In genomic region chr15:73685981-73686380, GRCh38 we compare ENCODE assay signal across 11 cellular contexts. TPM values are rescaled to one million over a fixed set of nuclear protein-coding genes. Genes with fewer than 3 reads are reported as not detected.
DNase-seq lines count a peak whose midpoint lies in the region; ATAC-seq, FAIRE-seq and TF ChIP-seq lines count a peak whose summit lies in the region.
"Had no signal": no experiment of that assay in that cellular context is flagged by ENCODE, and none has a peak within 500 bp of the region (broad histone marks: within the 10 kb centered on the region; RNA-seq: fewer than 3 reads in every experiment).

No MANE protein-coding gene starts in this region.

- in situ Hi-C loops in GM23248 (cut with MboI) = no loop called here

- H3F3A ChIP-seq in GM23248 (ENCODE audit: insufficient read depth) = peaks cover 47% of the 10 kb centered on the region

- H3K27me3 ChIP-seq in GM23248 (replicated peaks; ENCODE audit: insufficient read depth) (no peaks in the 10 kb centered on the region), foreskin keratinocyte (no peaks in the 10 kb centered on the region), rectal smooth muscle tissue (ENCODE audit: control insufficient read depth, insufficient read depth, low read length) (no peaks in the 10 kb centered on the region)

- no peak for TF ChIP-seq CTCF in foreskin keratinocyte (conservative IDR thresholded peaks at IDR 0.05)

- peak overlapping the region; percentile 90 for H3K27ac ChIP-seq in GM23248
- peak overlapping the region; percentile 89 for H3K27ac ChIP-seq in foreskin keratinocyte
- no peak overlapping the region for H3K27ac ChIP-seq in rectal smooth muscle tissue (ENCODE audit: low read depth, low read length)
- H3K27ac ChIP-seq: parathyroid adenoma had no signal

- peaks cover 23% of the 10 kb centered on the region for H3K4me1 Mint-ChIP-seq in activated T-helper 2 cell treated with anti-CD3 and anti-CD28 coated beads, Interferon-gamma antibody, Interleukin-2, Interleukin-4, amounts not matched to agents 10 μg/mL and 5 μg/mL and 100 μg/mL, durations not matched to agents 14 hours and 24 hours and 36 hours (ENCODE audit: low read depth)

- ATAC-seq in foreskin keratinocyte (no peak), GM18868 (IDR thresholded peaks at IDR 0.05; ENCODE audit: unreplicated experiment) (no peak), HG02610 (IDR thresholded peaks at IDR 0.05; ENCODE audit: unreplicated experiment) (no peak), HG03196 (IDR thresholded peaks at IDR 0.05; ENCODE audit: unreplicated experiment) (no peak)

- no peaks in the 10 kb centered on the region for H3K9me3 ChIP-seq in GM23248 (ENCODE audit: low read depth)

- peaks cover 41% of the 10 kb centered on the region for H3K27me3 Mint-ChIP-seq in activated T-helper 2 cell treated with anti-CD3 and anti-CD28 coated beads, Interferon-gamma antibody, Interleukin-2, Interleukin-4, amounts not matched to agents 10 μg/mL and 5 μg/mL and 100 μg/mL, durations not matched to agents 14 hours and 24 hours and 36 hours (ENCODE audit: low read depth)

- no peaks in the 10 kb centered on the region for H3K36me3 Mint-ChIP-seq in activated T-helper 2 cell treated with anti-CD3 and anti-CD28 coated beads, Interferon-gamma antibody, Interleukin-2, Interleukin-4, amounts not matched to agents 10 μg/mL and 5 μg/mL and 100 μg/mL, durations not matched to agents 14 hours and 24 hours and 36 hours (ENCODE audit: low read depth)

- H2AFZ ChIP-seq in GM23248 = no peak overlapping the region
- H2AFZ ChIP-seq: parathyroid adenoma had no signal

- 42 to 44% methylated on average over 6 of the region's 6 CpGs for WGBS in GM23248 (ENCODE audit: low coverage in 1 of 2, low lambda C conversion rate in 2 of 2, missing lambda C conversion rate in 2 of 2), 2 experiments

- H4K20me1 ChIP-seq in GM23248 (ENCODE audit: insufficient read depth) = no peaks in the 10 kb centered on the region

- H3K4me3 ChIP-seq in GM23248 (peak overlapping the region; percentile 80), rectal smooth muscle tissue (ENCODE audit: low read length) (peak overlapping the region; percentile 75)

- DNase-seq in GM23248 (peak; percentile 45), foreskin keratinocyte (no peak), urothelium cell line (ENCODE audit: low spot score) (no peak)
- DNase-seq in activated T-helper 2 cell treated with anti-CD3 and anti-CD28 coated beads, Interferon-gamma antibody, Interleukin-2, Interleukin-4, amounts not matched to agents 10 μg/mL and 5 μg/mL and 100 μg/mL, durations not matched to agents 14 hours and 24 hours and 36 hours (ENCODE audit: low spot score) = no peak
- DNase-seq: DMS79, NCI-H510A treated with DMSO at 0.1 percent for 48 hours had no signal

- H3K4me1 ChIP-seq in GM23248 (ENCODE audit: insufficient read depth) (peaks cover 59% of the 10 kb centered on the region), foreskin keratinocyte (peaks cover 32% of the 10 kb centered on the region), rectal smooth muscle tissue (ENCODE audit: control insufficient read depth, insufficient read depth, low read length) (peaks cover 9% of the 10 kb centered on the region)
- H3K4me1 ChIP-seq: parathyroid adenoma had no signal

- H3K9ac ChIP-seq in GM23248 (peak overlapping the region; percentile 97), rectal smooth muscle tissue (ENCODE audit: low read length) (no peak overlapping the region)
- H3K9ac ChIP-seq: parathyroid adenoma had no signal

- no peak for FAIRE-seq in urothelium cell line (lab: Jason Lieb, UNC)

- H3K4me3 Mint-ChIP-seq in activated T-helper 2 cell treated with anti-CD3 and anti-CD28 coated beads, Interferon-gamma antibody, Interleukin-2, Interleukin-4, amounts not matched to agents 10 μg/mL and 5 μg/mL and 100 μg/mL, durations not matched to agents 14 hours and 24 hours and 36 hours (ENCODE audit: low read depth) = peak overlapping the region; percentile 72

- no peaks in the 10 kb centered on the region for H3K9me3 Mint-ChIP-seq in activated T-helper 2 cell treated with anti-CD3 and anti-CD28 coated beads, Interferon-gamma antibody, Interleukin-2, Interleukin-4, amounts not matched to agents 10 μg/mL and 5 μg/mL and 100 μg/mL, durations not matched to agents 14 hours and 24 hours and 36 hours

- H3K4me2 ChIP-seq in GM23248 (ENCODE audit: unreplicated experiment) = peak overlapping the region; percentile 94

- no peak overlapping the region for H3K27ac Mint-ChIP-seq in activated T-helper 2 cell treated with anti-CD3 and anti-CD28 coated beads, Interferon-gamma antibody, Interleukin-2, Interleukin-4, amounts not matched to agents 10 μg/mL and 5 μg/mL and 100 μg/mL, durations not matched to agents 14 hours and 24 hours and 36 hours

- no peaks in the 10 kb centered on the region for H3K9me2 ChIP-seq in GM23248 (ENCODE audit: insufficient read depth)

- H3K79me2 ChIP-seq in GM23248 (ENCODE audit: insufficient read depth) = peaks cover 62% of the 10 kb centered on the region
- H3K79me2 ChIP-seq: parathyroid adenoma had no signal

- no peaks in the 10 kb centered on the region for H3K36me3 ChIP-seq in GM23248 (ENCODE audit: low read depth)
- H3K36me3 ChIP-seq in rectal smooth muscle tissue (ENCODE audit: control insufficient read depth, insufficient read depth, low read length) = no peaks in the 10 kb centered on the region

- intact Hi-C loops in activated T-helper 2 cell treated with anti-CD3 and anti-CD28 coated beads, Interferon-gamma antibody, Interleukin-2, Interleukin-4, amounts not matched to agents 10 μg/mL and 5 μg/mL and 100 μg/mL, durations not matched to agents 14 hours and 24 hours and 36 hours (cut with micrococcal nuclease) = loop anchor here (10.0 kb wide), 1 partner anchor 401 kb away; no protein-coding TSS in a partner anchor

RNA-seq across cellular contexts. Expression of gene CD276, which starts 1.8 kb away (rescaled TPM):
- total RNA-seq in GM23248 (2014; rRNA removed; shearing (Covaris generic)) = 94.6 and 102 TPM in 2 replicates
- 104 TPM in 2 replicates for polyA plus RNA-seq in GM23248 (2016; fragmentation: Nextera tagmentation; extraction: Ambion mirVana)
- 16.7 and 17.0 TPM in 2 replicates for total RNA-seq in activated T-helper 2 cell treated with anti-CD3 and anti-CD28 coated beads, Interferon-gamma antibody, Interleukin-2, Interleukin-4, amounts not matched to agents 10 μg/mL and 5 μg/mL and 100 μg/mL, durations not matched to agents 14 hours and 24 hours and 36 hours
- 107 and 126 TPM in 2 replicates for total RNA-seq in foreskin keratinocyte
- polyA plus RNA-seq in foreskin keratinocyte = 118 and 129 TPM in 2 replicates

RNA-seq across cellular contexts. Expression of gene NPTN, which starts 52.8 kb away (rescaled TPM):
- 183 and 272 TPM in 2 replicates for total RNA-seq in GM23248 (2014; rRNA removed; shearing (Covaris generic))
- 128 and 136 TPM in 2 replicates for polyA plus RNA-seq in GM23248 (2016; fragmentation: Nextera tagmentation; extraction: Ambion mirVana)
- 69.3 and 76.6 TPM in 2 replicates for total RNA-seq in activated T-helper 2 cell treated with anti-CD3 and anti-CD28 coated beads, Interferon-gamma antibody, Interleukin-2, Interleukin-4, amounts not matched to agents 10 μg/mL and 5 μg/mL and 100 μg/mL, durations not matched to agents 14 hours and 24 hours and 36 hours
- total RNA-seq in foreskin keratinocyte = 174 and 184 TPM in 2 replicates
- polyA plus RNA-seq in foreskin keratinocyte = 65.2 and 89.3 TPM in 2 replicates
